Comparison of ENCODE assay signal across 23 cellular contexts in genomic region chr9:15096959-15097358, GRCh38.
DNase-seq lines count a peak whose midpoint lies in the region; ATAC-seq and TF ChIP-seq lines count a peak whose summit lies in the region.
"Had no signal": no experiment of that assay in that cellular context is flagged by ENCODE, and none has a peak within 500 bp of the region (broad histone marks: within the 10 kb centered on the region; RNA-seq: fewer than 3 reads in every experiment).

No MANE protein-coding gene starts in this region.

- TF ChIP-seq POLR2A in vagina (IDR thresholded peaks at IDR 0.05) = no peak

- H3K9me3 Mint-ChIP-seq in type B pancreatic cell = peaks cover 11% of the 10 kb centered on the region

- no peak overlapping the region for H3K27ac ChIP-seq in PC-3 (ENCODE audit: low read length)
- H3K27ac ChIP-seq in foreskin keratinocyte = no peak overlapping the region
- no peak overlapping the region for H3K27ac ChIP-seq in vagina
- H3K27ac ChIP-seq: 22Rv1 had no signal

- H3K9ac ChIP-seq in PC-3 (ENCODE audit: low read length) = no peak overlapping the region

- POLR2A ChIA-PET in PC-3 (lab: Charles Lee; ENCODE audit: unreplicated experiment) = no interaction called here

- CTCF ChIA-PET in PC-3 (lab: Charles Lee) = no interaction called here

- BruUV-seq in PC-3 (replicated peaks; lab: Mats Ljungman, UMichigan) = no TSS peak

- H3K36me3 ChIP-seq in PC-3 (ENCODE audit: low read depth, low read length) = no peaks in the 10 kb centered on the region
- H3K36me3 ChIP-seq in vagina = no peaks in the 10 kb centered on the region

- no peak overlapping the region for H3K4me3 ChIP-seq in PC-3 (ENCODE audit: low read length)
- H3K4me3 ChIP-seq in vagina = no peak overlapping the region

- no peaks in the 10 kb centered on the region for H3K79me2 ChIP-seq in PC-3 (ENCODE audit: low read length)

- H3K36me3 Mint-ChIP-seq in type B pancreatic cell = no peaks in the 10 kb centered on the region

- H2AFZ ChIP-seq in PC-3 (ENCODE audit: low read length) = no peak overlapping the region

- peak; percentile 6 for DNase-seq in DMS 273 (lab: John Stamatoyannopoulos, UW; ENCODE audit: unreplicated experiment)
- DNase-seq in DMS 273 treated with DMSO at 0.1 percent for 48 hours (lab: John Stamatoyannopoulos, UW) = no peak
- peak; percentile 12 for DNase-seq in PC-3
- no peak for DNase-seq in foreskin keratinocyte
- no peak for DNase-seq in type B pancreatic cell (ENCODE audit: extremely low spot score, unreplicated experiment)
- DNase-seq in vagina (ENCODE audit: extremely low spot score in 2 of 2) = no peak
- DNase-seq: ACHN, DMS53, Karpas-422, NCI-H1092, NCI-H1417 treated with DMSO at 0.1 percent for 48 hours, NCI-H1694 treated with DMSO at 0.1 percent for 48 hours, NCI-H2081 treated with DMSO at 0.1 percent for 48 hours, NCI-H2171 treated with DMSO at 0.1 percent for 48 hours, NCI-H345, NCI-H510A treated with DMSO at 0.1 percent for 48 hours, NCI-H748 treated with DMSO at 0.1 percent for 48 hours, Right ventricle myocardium superior, RPMI8226 had no signal

- H3K27me3 ChIP-seq in PC-3 (ENCODE audit: low read length) = 0 out of 2 replicates have a peak, but pooled peaks cover 3% of the 10 kb centered on the region
- no peaks in the 10 kb centered on the region for H3K27me3 ChIP-seq in foreskin keratinocyte
- H3K27me3 ChIP-seq in vagina = no peaks in the 10 kb centered on the region

- H4K20me1 ChIP-seq in PC-3 (ENCODE audit: low read length) = no peaks in the 10 kb centered on the region

- no peak overlapping the region for H3K4me2 ChIP-seq in PC-3 (ENCODE audit: low read length)

- H3K4me1 ChIP-seq in PC-3 (ENCODE audit: insufficient read depth, low read length) (no peaks in the 10 kb centered on the region), foreskin keratinocyte (no peaks in the 10 kb centered on the region), vagina (no peaks in the 10 kb centered on the region)

- H3K4me3 Mint-ChIP-seq in type B pancreatic cell = no peak overlapping the region

- H3K4me1 Mint-ChIP-seq in type B pancreatic cell (ENCODE audit: unreplicated experiment) = peaks cover 14% of the 10 kb centered on the region

- no peaks in the 10 kb centered on the region for H3K9me2 ChIP-seq in PC-3 (replicated peaks; ENCODE audit: low read length)

- intact Hi-C loops in PC-3 (cut with micrococcal nuclease) (no loop called here), vagina (cut with DNase I) (no loop called here)

- no peak; the same call in 1 of the 2 replicates for TF ChIP-seq CTCF in PC-3 (conservative IDR thresholded peaks at IDR 0.05; ENCODE audit: low read depth, low read length)
- TF ChIP-seq CTCF in foreskin keratinocyte (conservative IDR thresholded peaks at IDR 0.05) = no peak
- peak; percentile 57 for TF ChIP-seq CTCF in type B pancreatic cell (conservative IDR thresholded peaks at IDR 0.05)
- no peak for TF ChIP-seq CTCF in vagina (IDR thresholded peaks at IDR 0.05)

- no peak for ATAC-seq in PC-3
- peak; percentile 28 for ATAC-seq in foreskin keratinocyte
- ATAC-seq in GM18907 (IDR thresholded peaks at IDR 0.05; ENCODE audit: unreplicated experiment) = no peak
- ATAC-seq in GM21367 (IDR thresholded peaks at IDR 0.05; ENCODE audit: unreplicated experiment) = no peak
- ATAC-seq: HepG2 had no signal

- H3K27ac Mint-ChIP-seq in type B pancreatic cell = no peak overlapping the region

- no peaks in the 10 kb centered on the region for H3F3A ChIP-seq in PC-3 (ENCODE audit: low read length, unreplicated experiment)

- H3K27me3 Mint-ChIP-seq in type B pancreatic cell = no peaks in the 10 kb centered on the region

- H3K9me3 ChIP-seq in PC-3 (ENCODE audit: low read length) = no peaks in the 10 kb centered on the region
- H3K9me3 ChIP-seq in vagina = no peaks in the 10 kb centered on the region

Comparison
In these comparisons a context has a peak if more than half of its experiments do, and no peak if none do; other contexts are left out.
1. DNase-seq: peak in DMS 273 (single experiment) and PC-3 (single experiment); none in DMS 273 treated with DMSO at 0.1 percent for 48 hours (single experiment), foreskin keratinocyte (0 of 2), type B pancreatic cell (single experiment) and vagina (0 of 2).